Comparison of ENCODE assay signal across 13 cellular contexts in genomic region chr17:13385481-13385907, GRCh38.
DNase-seq lines count a peak whose midpoint lies in the region; ATAC-seq, FAIRE-seq and TF ChIP-seq lines count a peak whose summit lies in the region.
"Had no signal": no experiment of that assay in that cellular context is flagged by ENCODE, and none has a peak within 500 bp of the region (broad histone marks: within the 10 kb centered on the region; RNA-seq: fewer than 3 reads in every experiment).

No MANE protein-coding gene starts in this region.

- peak overlapping the region; percentile 54 for H3K27ac ChIP-seq in RWPE2 (ENCODE audit: poor library complexity, severe bottlenecking)
- H3K27ac ChIP-seq in pancreas = no peak overlapping the region
- no peak overlapping the region for H3K27ac ChIP-seq in small intestine (ENCODE audit: low read depth in 1 of 2, low read length in 1 of 2)
- H3K27ac ChIP-seq: sigmoid colon had no signal

- no peak overlapping the region for H3K4me3 ChIP-seq in RWPE2 (ENCODE audit: severe bottlenecking)
- H3K4me3 ChIP-seq in fibroblast of villous mesenchyme (ENCODE audit: low read depth, low read length) = no peak overlapping the region
- H3K4me3 ChIP-seq in pancreas = no peak overlapping the region
- no peak overlapping the region for H3K4me3 ChIP-seq in small intestine (ENCODE audit: low read depth in 1 of 2, low read length in 2 of 2)
- H3K4me3 ChIP-seq: sigmoid colon had no signal

- DNase-seq in HT1080 (ENCODE audit: low read depth) (peak; percentile 37), RWPE2 (ENCODE audit: low spot score) (no peak), fibroblast of villous mesenchyme (ENCODE audit: low read depth) (peak; percentile 71), type B pancreatic cell (ENCODE audit: extremely low spot score, unreplicated experiment) (no peak), pancreas (no peak), small intestine (no peak)
- DNase-seq: activated naive CD8-positive, alpha-beta T cell treated with anti-CD3 and anti-CD28 coated beads, Interleukin-2, amount 10 ng/mL, durations not matched to agents 7 days and 5 days; cortex of kidney; NCI-H1092 treated with DMSO at 0.1 percent for 48 hours; NCI-H510A treated with DMSO at 0.1 percent for 48 hours; SIG-M5; sigmoid colon had no signal

- no peaks in the 10 kb centered on the region for H3K36me3 Mint-ChIP-seq in type B pancreatic cell
- H3K36me3 Mint-ChIP-seq: activated naive CD8-positive, alpha-beta T cell treated with anti-CD3 and anti-CD28 coated beads, Interleukin-2, amount 10 ng/mL, durations not matched to agents 7 days and 5 days had no signal

- H3K27ac Mint-ChIP-seq in type B pancreatic cell = no peak overlapping the region
- H3K27ac Mint-ChIP-seq: activated naive CD8-positive, alpha-beta T cell treated with anti-CD3 and anti-CD28 coated beads, Interleukin-2, amount 10 ng/mL, durations not matched to agents 7 days and 5 days had no signal

- TF ChIP-seq CTCF in RWPE2 (IDR thresholded peaks at IDR 0.05; ENCODE audit: poor library complexity, severe bottlenecking) (no peak), fibroblast of villous mesenchyme (IDR thresholded peaks at IDR 0.05; ENCODE audit: insufficient read depth, low read depth, low read length) (no peak), type B pancreatic cell (conservative IDR thresholded peaks at IDR 0.05) (no peak), pancreas (IDR thresholded peaks at IDR 0.05) (no peak)

- WGBS in pancreas, 2 donors = 52 to 57% methylated on average over 5 of the region's 5 CpGs
- 53 to 56% (median 53%) methylated on average over 5 of the region's 5 CpGs for WGBS in small intestine, 3 donors

- H3K27me3 ChIP-seq in RWPE2 (ENCODE audit: insufficient read depth, poor library complexity, severe bottlenecking) (no peaks in the 10 kb centered on the region), pancreas (no peaks in the 10 kb centered on the region), small intestine (ENCODE audit: control insufficient read depth in 2 of 2, insufficient read depth in 2 of 2, low read length in 2 of 2) (no peaks in the 10 kb centered on the region)
- H3K27me3 ChIP-seq: sigmoid colon had no signal

- H3K36me3 ChIP-seq in RWPE2 (ENCODE audit: low read depth) (no peaks in the 10 kb centered on the region), pancreas (no peaks in the 10 kb centered on the region), small intestine (ENCODE audit: control insufficient read depth in 2 of 2, insufficient read depth in 2 of 2, low read length in 2 of 2) (no peaks in the 10 kb centered on the region)
- H3K36me3 ChIP-seq: sigmoid colon had no signal

- FAIRE-seq in pancreas (lab: Jason Lieb, UNC) (no peak), small intestine (lab: Jason Lieb, UNC) (no peak)

- peak overlapping the region; percentile 8 for H3K4me3 Mint-ChIP-seq in type B pancreatic cell
- H3K4me3 Mint-ChIP-seq: activated naive CD8-positive, alpha-beta T cell treated with anti-CD3 and anti-CD28 coated beads, Interleukin-2, amount 10 ng/mL, durations not matched to agents 7 days and 5 days had no signal

- H3K4me1 ChIP-seq in RWPE2 (ENCODE audit: insufficient read depth, poor library complexity, severe bottlenecking) = peaks cover 6% of the 10 kb centered on the region
- no peaks in the 10 kb centered on the region for H3K4me1 ChIP-seq in pancreas
- H3K4me1 ChIP-seq in small intestine (ENCODE audit: control insufficient read depth in 2 of 2, insufficient read depth in 1 of 2, low read depth in 1 of 2, low read length in 1 of 2) = no peaks in the 10 kb centered on the region
- H3K4me1 ChIP-seq: sigmoid colon had no signal

- intact Hi-C loops in pancreas (cut with DNase I) = no loop called here

- H3K9me3 ChIP-seq in RWPE2 (ENCODE audit: severe bottlenecking) (no peaks in the 10 kb centered on the region), pancreas (no peaks in the 10 kb centered on the region), small intestine (ENCODE audit: control insufficient read depth, low read depth) (no peaks in the 10 kb centered on the region)
- H3K9me3 ChIP-seq: sigmoid colon had no signal

- H3K9me3 Mint-ChIP-seq in type B pancreatic cell = no peaks in the 10 kb centered on the region
- H3K9me3 Mint-ChIP-seq: activated naive CD8-positive, alpha-beta T cell treated with anti-CD3 and anti-CD28 coated beads, Interleukin-2, amount 10 ng/mL, durations not matched to agents 7 days and 5 days had no signal

- H3K4me1 Mint-ChIP-seq in type B pancreatic cell (ENCODE audit: unreplicated experiment) = peaks cover 14% of the 10 kb centered on the region
- H3K4me1 Mint-ChIP-seq: activated naive CD8-positive, alpha-beta T cell treated with anti-CD3 and anti-CD28 coated beads, Interleukin-2, amount 10 ng/mL, durations not matched to agents 7 days and 5 days had no signal

- H3K27me3 Mint-ChIP-seq in type B pancreatic cell = no peaks in the 10 kb centered on the region

- ATAC-seq in RWPE2 (ENCODE audit: low read depth) (peak; percentile 98), GM18519 (IDR thresholded peaks at IDR 0.05; ENCODE audit: low FRiP score, unreplicated experiment) (no peak), pancreas (no peak)

Comparison
In these comparisons a context has a peak if more than half of its experiments do, and no peak if none do; other contexts are left out.
1. DNase-seq: peak in HT1080 (single experiment) and fibroblast of villous mesenchyme (single experiment); none in RWPE2 (single experiment), type B pancreatic cell (single experiment), pancreas (0 of 6) and small intestine (single experiment).